12 cellular contexts compared by ENCODE assay signal in genomic region chr1:181129771-181130606, GRCh38.
DNase-seq lines count a peak whose midpoint lies in the region; ATAC-seq and TF ChIP-seq lines count a peak whose summit lies in the region.
"Had no signal": no experiment of that assay in that cellular context is flagged by ENCODE, and none has a peak within 500 bp of the region (broad histone marks: within the 10 kb centered on the region; RNA-seq: fewer than 3 reads in every experiment).

No MANE protein-coding gene starts in this region.

- peak; percentile 43 for TF ChIP-seq POLR2A in GM19193 (IDR thresholded peaks at IDR 0.05; ENCODE audit: extremely low read depth, insufficient read depth, insufficient read length)

- H3K27ac ChIP-seq in RWPE1, result peak overlapping the region; percentile 23
- H3K27ac ChIP-seq: hepatocyte had no signal

- ATAC-seq in GM21367 (IDR thresholded peaks at IDR 0.05; ENCODE audit: unreplicated experiment), result no peak
- no peak for ATAC-seq in HG03139 (IDR thresholded peaks at IDR 0.05; ENCODE audit: unreplicated experiment)
- ATAC-seq: activated naive CD8-positive, alpha-beta T cell treated with anti-CD3 and anti-CD28 coated beads, Interleukin-2, amount 50 U/mL, for 24 hours had no signal

- CTCF ChIA-PET in RWPE1 (lab: Yijun Ruan, JAX), result interaction anchor here (0.5 kb wide), 1 partner anchor 1499 kb away, joined by 3 read pairs; no protein-coding TSS in a partner anchor
- CTCF ChIA-PET in HEK293T (lab: Yijun Ruan, JAX), result no interaction called here

- DNase-seq in DMS 273 treated with DMSO at 0.1 percent for 48 hours (lab: John Stamatoyannopoulos, UW) (peak; percentile 88), RWPE1 (ENCODE audit: low spot score) (no peak), medulla oblongata (ENCODE audit: extremely low spot score) (peak; percentile 69), ecto neural progenitor cell (ENCODE audit: low spot score) (no peak), HEK293T (ENCODE audit: extremely low spot score) (no peak)
- DNase-seq: activated naive CD8-positive, alpha-beta T cell treated with anti-CD3 and anti-CD28 coated beads, Interleukin-2, amount 50 U/mL, for 24 hours; CD4-positive, alpha-beta memory T cell; GOT3 had no signal

- TF ChIP-seq CTCF in RWPE1 (conservative IDR thresholded peaks at IDR 0.05; ENCODE audit: low read depth), result no peak

- POLR2A ChIA-PET in RWPE1 (lab: Yijun Ruan, JAX; ENCODE audit: low non-redundant PET), result no interaction called here
- POLR2A ChIA-PET in HEK293T (lab: Yijun Ruan, JAX), result no interaction called here

TF ChIP-seq in HEK293T, 16 proteins besides CTCF, POLR2A, EP300 and RAD21:
- TF ChIP-seq L3MBTL2 (conservative IDR thresholded peaks at IDR 0.05) (no peak), CTBP1 (IDR thresholded peaks at IDR 0.05; ENCODE audit: borderline replicate concordance) (no peak), HDGF (IDR thresholded peaks at IDR 0.05; ENCODE audit: borderline replicate concordance) (no peak), SP1 (IDR thresholded peaks at IDR 0.05) (no peak), FOXA1 (IDR thresholded peaks at IDR 0.05) (no peak), ZNF384 (IDR thresholded peaks at IDR 0.05) (no peak), ARNT (IDR thresholded peaks at IDR 0.05) (no peak), FOXM1 (IDR thresholded peaks at IDR 0.05; ENCODE audit: borderline replicate concordance) (no peak), TARDBP (IDR thresholded peaks at IDR 0.05) (no peak), LEF1 (IDR thresholded peaks at IDR 0.05; ENCODE audit: borderline replicate concordance) (no peak), NFRKB (IDR thresholded peaks at IDR 0.05) (no peak), BHLHE40 (IDR thresholded peaks at IDR 0.05; ENCODE audit: borderline replicate concordance) (no peak), SUZ12 (IDR thresholded peaks at IDR 0.05) (no peak), ELF4 (IDR thresholded peaks at IDR 0.05) (no peak), FOXK2 (IDR thresholded peaks at IDR 0.05) (no peak)
- TF ChIP-seq, protein P1, sequence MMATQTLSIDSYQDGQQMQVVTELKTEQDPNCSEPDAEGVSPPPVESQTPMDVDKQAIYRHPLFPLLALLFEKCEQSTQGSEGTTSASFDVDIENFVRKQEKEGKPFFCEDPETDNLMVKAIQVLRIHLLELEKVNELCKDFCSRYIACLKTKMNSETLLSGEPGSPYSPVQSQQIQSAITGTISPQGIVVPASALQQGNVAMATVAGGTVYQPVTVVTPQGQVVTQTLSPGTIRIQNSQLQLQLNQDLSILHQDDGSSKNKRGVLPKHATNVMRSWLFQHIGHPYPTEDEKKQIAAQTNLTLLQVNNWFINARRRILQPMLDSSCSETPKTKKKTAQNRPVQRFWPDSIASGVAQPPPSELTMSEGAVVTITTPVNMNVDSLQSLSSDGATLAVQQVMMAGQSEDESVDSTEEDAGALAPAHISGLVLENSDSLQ (IDR thresholded peaks at IDR 0.05), result no peak

Comparison
In these comparisons a context has a peak if more than half of its experiments do, and no peak if none do; other contexts are left out.
1. DNase-seq: peak in DMS 273 treated with DMSO at 0.1 percent for 48 hours (single experiment) and medulla oblongata (single experiment); none in RWPE1 (single experiment), ecto neural progenitor cell (single experiment) and HEK293T (single experiment).